In the genomic region with DNA sequence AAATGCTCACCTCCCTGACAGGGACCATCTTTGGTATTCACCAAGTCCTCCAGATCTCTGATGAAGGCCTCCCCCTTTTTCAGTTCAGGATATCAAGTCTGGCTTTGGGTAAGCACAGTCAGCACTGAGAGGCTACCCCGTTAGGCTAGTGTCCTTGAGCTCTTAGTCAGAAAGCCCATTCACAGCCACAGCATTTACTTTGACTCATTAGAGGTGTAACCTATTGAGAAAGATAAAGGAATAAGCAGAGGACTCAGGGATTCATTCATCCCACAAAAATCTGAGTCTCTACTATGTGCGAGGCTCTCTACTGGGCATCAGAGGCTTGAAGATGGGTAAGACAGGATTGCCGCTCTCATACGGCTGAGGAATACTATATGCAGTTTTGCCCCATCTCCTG, we compare ENCODE assay signal across 19 cellular contexts. TPM values are rescaled to one million over a fixed set of nuclear protein-coding genes. Genes with fewer than 3 reads are reported as not detected.
DNase-seq lines count a peak whose midpoint lies in the region; ATAC-seq and TF ChIP-seq lines count a peak whose summit lies in the region.
"Had no signal": no experiment of that assay in that cellular context is flagged by ENCODE, and none has a peak within 500 bp of the region (broad histone marks: within the 10 kb centered on the region; RNA-seq: fewer than 3 reads in every experiment).

No MANE protein-coding gene starts in this region.

- intact Hi-C loops in natural killer cell (cut with micrococcal nuclease) (no loop called here), Right ventricle myocardium superior (cut with DNase I) (no loop called here)

- H3K4me3 ChIP-seq in foreskin fibroblast (ENCODE audit: low read depth in 1 of 2, low read length in 2 of 2): no peak overlapping the region
- H3K4me3 ChIP-seq: transverse colon had no signal

- no peak overlapping the region for H3K4me3 Mint-ChIP-seq in natural killer cell treated with Interleukin-12 subunit alpha and Interleukin-12 subunit beta and Interleukin-15 and Interleukin-18, amount 100 ng/mL, for 72 hours
- no peak overlapping the region for H3K4me3 Mint-ChIP-seq in natural killer cell
- H3K4me3 Mint-ChIP-seq: activated CD4-positive, alpha-beta memory T cell treated with anti-CD3 and anti-CD28 coated beads, Interleukin-2, amount 10 ng/mL, durations not matched to agents 7 days and 5 days had no signal

- no peaks in the 10 kb centered on the region for H3K9me3 Mint-ChIP-seq in natural killer cell treated with Interleukin-12 subunit alpha and Interleukin-12 subunit beta and Interleukin-15 and Interleukin-18, amount 100 ng/mL, for 72 hours
- H3K9me3 Mint-ChIP-seq in natural killer cell: no peaks in the 10 kb centered on the region
- H3K9me3 Mint-ChIP-seq: activated CD4-positive, alpha-beta memory T cell treated with anti-CD3 and anti-CD28 coated beads, Interleukin-2, amount 10 ng/mL, durations not matched to agents 7 days and 5 days had no signal

- peaks cover 5 to 7% of the 10 kb centered on the region in 2 donors for H3K4me1 Mint-ChIP-seq in natural killer cell treated with Interleukin-12 subunit alpha and Interleukin-12 subunit beta and Interleukin-15 and Interleukin-18, amount 100 ng/mL, for 72 hours (ENCODE audit: low read depth in 2 of 2)
- H3K4me1 Mint-ChIP-seq in natural killer cell: peaks cover 0 to 7% of the 10 kb centered on the region in 2 donors

- no peaks in the 10 kb centered on the region for H3K36me3 Mint-ChIP-seq in natural killer cell treated with Interleukin-12 subunit alpha and Interleukin-12 subunit beta and Interleukin-15 and Interleukin-18, amount 100 ng/mL, for 72 hours
- H3K36me3 Mint-ChIP-seq in natural killer cell: no peaks in the 10 kb centered on the region

- DNase-seq in natural killer cell treated with Interleukin-12 subunit alpha and Interleukin-12 subunit beta and Interleukin-15 and Interleukin-18, amount 100 ng/mL, for 72 hours (ENCODE audit: low spot score): peak; percentile 5
- DNase-seq in natural killer cell (no peak), RKO (ENCODE audit: low spot score) (peak; percentile 39), foreskin fibroblast (peak; percentile 27 to 34), DMS 273 (lab: John Stamatoyannopoulos, UW; ENCODE audit: unreplicated experiment) (no peak), COLO668 (lab: John Stamatoyannopoulos, UW; ENCODE audit: unreplicated experiment) (no peak), HUDEP-2 (lab: John Stamatoyannopoulos, UW; ENCODE audit: unreplicated experiment in 76 of 76) (no peak), Right ventricle myocardium superior (no peak)
- DNase-seq: activated CD4-positive, alpha-beta memory T cell treated with anti-CD3 and anti-CD28 coated beads, Interleukin-2, amount 10 ng/mL, durations not matched to agents 7 days and 5 days; activated effector memory CD4-positive, alpha-beta T cell treated with Interleukin-2 at 50 U/mL for 16 hours; C1 segment of cervical spinal cord; hippocampal formation; NCI-H1694 treated with DMSO at 0.1 percent for 48 hours; stimulated activated CD4-positive, alpha-beta T cell treated with anti-CD3 and anti-CD28 coated beads, Interleukin-15, amount 100 ng/mL, for 24 hours; stimulated activated CD8-positive, alpha-beta memory T cell treated with anti-CD3 and anti-CD28 coated beads, Interleukin-4, amount 100 ng/mL, for 48 hours; transverse colon had no signal

- no peak for TF ChIP-seq CTCF in natural killer cell (IDR thresholded peaks at IDR 0.05)
- no peak for TF ChIP-seq CTCF in foreskin fibroblast (IDR thresholded peaks at IDR 0.05; ENCODE audit: low read depth, low read length)

- ATAC-seq in natural killer cell treated with Interleukin-12 subunit alpha and Interleukin-12 subunit beta and Interleukin-15 and Interleukin-18, amount 100 ng/mL, for 72 hours: no peak
- ATAC-seq in natural killer cell (no peak), Right ventricle myocardium superior (ENCODE audit: poor library complexity) (no peak)
- ATAC-seq: activated CD4-positive, CD25-positive, alpha-beta regulatory T cell treated with anti-CD3 and anti-CD28 coated beads, Interleukin-2, amount 50 U/mL, for 24 hours; right cardiac atrium had no signal

- H3K27me3 Mint-ChIP-seq in natural killer cell treated with Interleukin-12 subunit alpha and Interleukin-12 subunit beta and Interleukin-15 and Interleukin-18, amount 100 ng/mL, for 72 hours: peaks cover 12 to 14% of the 10 kb centered on the region in 2 donors
- H3K27me3 Mint-ChIP-seq in natural killer cell (ENCODE audit: low read depth in 2 of 2): peaks cover 12 to 16% of the 10 kb centered on the region in 2 donors

- no peak overlapping the region for H3K27ac Mint-ChIP-seq in natural killer cell treated with Interleukin-12 subunit alpha and Interleukin-12 subunit beta and Interleukin-15 and Interleukin-18, amount 100 ng/mL, for 72 hours
- no peak overlapping the region for H3K27ac Mint-ChIP-seq in natural killer cell
- H3K27ac Mint-ChIP-seq: activated CD4-positive, alpha-beta memory T cell treated with anti-CD3 and anti-CD28 coated beads, Interleukin-2, amount 10 ng/mL, durations not matched to agents 7 days and 5 days had no signal

RNA-seq across cellular contexts. Expression of a gene that starts 14.0 kb away (rescaled TPM):
- not detected for total RNA-seq in natural killer cell treated with Interleukin-12 subunit alpha and Interleukin-12 subunit beta and Interleukin-15 and Interleukin-18, amount 100 ng/mL, for 72 hours
- total RNA-seq in natural killer cell (not detected), Right ventricle myocardium superior (31.2 TPM)
- total RNA-seq: A673; activated CD4-positive, alpha-beta memory T cell treated with anti-CD3 and anti-CD28 coated beads, Interleukin-2, amount 10 ng/mL, durations not matched to agents 7 days and 5 days had no signal

RNA-seq across cellular contexts. Expression of a gene that starts 32.1 kb away (rescaled TPM):
- total RNA-seq in natural killer cell treated with Interleukin-12 subunit alpha and Interleukin-12 subunit beta and Interleukin-15 and Interleukin-18, amount 100 ng/mL, for 72 hours: 100 to 1,000 TPM; 123 to 211 TPM
- total RNA-seq in natural killer cell: 10 to 100 TPM; 48.6 to 56.7 (median 55.9) TPM
- 82.2 TPM for total RNA-seq in Right ventricle myocardium superior

RNA-seq across cellular contexts. Expression of a gene that starts 54.8 kb away (rescaled TPM):
- total RNA-seq in natural killer cell treated with Interleukin-12 subunit alpha and Interleukin-12 subunit beta and Interleukin-15 and Interleukin-18, amount 100 ng/mL, for 72 hours: 1 to 10 TPM; 1.1 to 1.9 TPM
- total RNA-seq in natural killer cell (1 to 10 TPM in 1 of 3 donors, under 1 TPM in 2; 0.75 to 1.7 (median 0.78) TPM), Right ventricle myocardium superior (4.7 TPM)

Comparison
In these comparisons a context has a peak if more than half of its experiments do, and no peak if none do; other contexts are left out.
1. DNase-seq: peak in natural killer cell treated with Interleukin-12 subunit alpha and Interleukin-12 subunit beta and Interleukin-15 and Interleukin-18, amount 100 ng/mL, for 72 hours (single experiment), RKO (single experiment) and foreskin fibroblast (2 of 2); none in natural killer cell (single experiment), DMS 273 (single experiment), COLO668 (single experiment), HUDEP-2 (0 of 76) and Right ventricle myocardium superior (single experiment).
2. RNA of a gene that starts 14.0 kb away (total RNA-seq): 31.2 TPM in Right ventricle myocardium superior (single experiment); not detected in natural killer cell treated with Interleukin-12 subunit alpha and Interleukin-12 subunit beta and Interleukin-15 and Interleukin-18, amount 100 ng/mL, for 72 hours and not detected in natural killer cell; every median in the first group is over 10 times any median in the second.